Comparison of ENCODE assay signal across 10 cellular contexts in the genomic region with DNA sequence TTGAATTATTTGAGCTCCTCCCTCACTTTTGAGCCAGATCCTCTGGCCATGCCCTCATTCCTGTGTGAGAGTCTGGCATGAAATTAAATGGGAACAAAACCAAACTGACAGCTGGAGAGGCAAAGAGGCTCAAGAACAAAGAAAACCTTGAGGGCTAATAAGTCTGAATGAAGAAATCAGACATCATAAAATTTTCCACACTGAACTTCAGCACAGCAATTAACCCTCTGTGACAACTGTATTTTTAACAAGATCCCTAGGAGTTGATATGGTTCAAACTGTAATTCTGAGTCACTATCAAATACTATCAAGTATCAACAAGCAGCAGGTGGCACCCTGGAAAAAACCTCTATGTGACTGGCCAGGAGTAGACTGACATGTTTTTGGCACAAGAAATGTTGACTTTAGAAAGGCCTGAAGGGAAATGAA.
A peak's percentile ranks its signal among the peaks of the same experiment; 100 is the strongest.
DNase-seq lines count a peak whose midpoint lies in the region; ATAC-seq, FAIRE-seq and TF ChIP-seq lines count a peak whose summit lies in the region.
"Had no signal": no experiment of that assay in that cellular context is flagged by ENCODE, and none has a peak within 500 bp of the region (broad histone marks: within the 10 kb centered on the region; RNA-seq: fewer than 3 reads in every experiment).

No MANE protein-coding gene starts in this region.

- peaks cover 7% of the 10 kb centered on the region for H3K36me3 Mint-ChIP-seq in astrocyte (ENCODE audit: low read depth, unreplicated experiment)

- TF ChIP-seq CTCF in astrocyte (IDR thresholded peaks at IDR 0.05; ENCODE audit: insufficient read depth, low read depth, low read length) = no peak

- H3K9me3 Mint-ChIP-seq in astrocyte (ENCODE audit: unreplicated experiment) = no peaks in the 10 kb centered on the region

- DNase-seq in A172 (ENCODE audit: low spot score) (peak; percentile 95), NCI-H1092 treated with DMSO at 0.1 percent for 48 hours (lab: John Stamatoyannopoulos, UW) (peak; percentile 94), astrocyte (ENCODE audit: low read depth) (peak; percentile 78), iris pigment epithelial cell (ENCODE audit: low read depth) (peak; percentile 74), NAMALWA (ENCODE audit: low spot score) (no peak), SK-N-DZ (ENCODE audit: low spot score) (no peak)
- DNase-seq: effector CD4-positive, alpha-beta T cell had no signal

- no peak overlapping the region for H2AFZ ChIP-seq in astrocyte (ENCODE audit: low read depth, low read length)

- H3K4me3 Mint-ChIP-seq in astrocyte (ENCODE audit: unreplicated experiment) = no peak overlapping the region

- peaks cover 4% of the 10 kb centered on the region for H4K20me1 ChIP-seq in astrocyte (ENCODE audit: insufficient read depth, low read length)

- no peak overlapping the region for H3K27ac ChIP-seq in astrocyte (ENCODE audit: low read depth, low read length)

- peaks cover 7% of the 10 kb centered on the region for H3K4me1 ChIP-seq in astrocyte (ENCODE audit: insufficient read depth, low read length)

- H3K27me3 ChIP-seq in astrocyte (ENCODE audit: insufficient read depth, low read length) = no peaks in the 10 kb centered on the region

- no peak for FAIRE-seq in astrocyte (lab: Jason Lieb, UNC)

- H3K27ac Mint-ChIP-seq in astrocyte (ENCODE audit: unreplicated experiment) = peak overlapping the region; percentile 50

- no peaks in the 10 kb centered on the region for H3K9me3 ChIP-seq in astrocyte (ENCODE audit: insufficient read depth, low read depth, low read length)
- H3K9me3 ChIP-seq: HAP-1 had no signal

- H3K4me3 ChIP-seq in astrocyte (ENCODE audit: insufficient read depth, low read depth, low read length) = no peak overlapping the region
- H3K4me3 ChIP-seq: HAP-1 had no signal

- no peaks in the 10 kb centered on the region for H3K27me3 Mint-ChIP-seq in astrocyte (ENCODE audit: low read depth, unreplicated experiment)

- no peak overlapping the region for H3K9ac ChIP-seq in astrocyte (ENCODE audit: low read length)

- H3K4me1 Mint-ChIP-seq in astrocyte (ENCODE audit: low read depth, unreplicated experiment) = peaks cover 32% of the 10 kb centered on the region

- H3K36me3 ChIP-seq in astrocyte (ENCODE audit: insufficient read depth, low read length) = peaks cover 5% of the 10 kb centered on the region

- H3K4me2 ChIP-seq in astrocyte (ENCODE audit: low read length) = peak overlapping the region; percentile 5

- no peak for ATAC-seq in GM21367 (IDR thresholded peaks at IDR 0.05; ENCODE audit: unreplicated experiment)
- no peak for ATAC-seq in GM21619 (IDR thresholded peaks at IDR 0.05; ENCODE audit: unreplicated experiment)

- no peaks in the 10 kb centered on the region for H3K79me2 ChIP-seq in astrocyte (ENCODE audit: insufficient read depth, low read length)

Comparison
In these comparisons a context has a peak if more than half of its experiments do, and no peak if none do; other contexts are left out.
1. DNase-seq: peak in A172 (single experiment), NCI-H1092 treated with DMSO at 0.1 percent for 48 hours (single experiment), astrocyte (single experiment) and iris pigment epithelial cell (single experiment); none in NAMALWA (single experiment) and SK-N-DZ (single experiment).